In the genomic region with DNA sequence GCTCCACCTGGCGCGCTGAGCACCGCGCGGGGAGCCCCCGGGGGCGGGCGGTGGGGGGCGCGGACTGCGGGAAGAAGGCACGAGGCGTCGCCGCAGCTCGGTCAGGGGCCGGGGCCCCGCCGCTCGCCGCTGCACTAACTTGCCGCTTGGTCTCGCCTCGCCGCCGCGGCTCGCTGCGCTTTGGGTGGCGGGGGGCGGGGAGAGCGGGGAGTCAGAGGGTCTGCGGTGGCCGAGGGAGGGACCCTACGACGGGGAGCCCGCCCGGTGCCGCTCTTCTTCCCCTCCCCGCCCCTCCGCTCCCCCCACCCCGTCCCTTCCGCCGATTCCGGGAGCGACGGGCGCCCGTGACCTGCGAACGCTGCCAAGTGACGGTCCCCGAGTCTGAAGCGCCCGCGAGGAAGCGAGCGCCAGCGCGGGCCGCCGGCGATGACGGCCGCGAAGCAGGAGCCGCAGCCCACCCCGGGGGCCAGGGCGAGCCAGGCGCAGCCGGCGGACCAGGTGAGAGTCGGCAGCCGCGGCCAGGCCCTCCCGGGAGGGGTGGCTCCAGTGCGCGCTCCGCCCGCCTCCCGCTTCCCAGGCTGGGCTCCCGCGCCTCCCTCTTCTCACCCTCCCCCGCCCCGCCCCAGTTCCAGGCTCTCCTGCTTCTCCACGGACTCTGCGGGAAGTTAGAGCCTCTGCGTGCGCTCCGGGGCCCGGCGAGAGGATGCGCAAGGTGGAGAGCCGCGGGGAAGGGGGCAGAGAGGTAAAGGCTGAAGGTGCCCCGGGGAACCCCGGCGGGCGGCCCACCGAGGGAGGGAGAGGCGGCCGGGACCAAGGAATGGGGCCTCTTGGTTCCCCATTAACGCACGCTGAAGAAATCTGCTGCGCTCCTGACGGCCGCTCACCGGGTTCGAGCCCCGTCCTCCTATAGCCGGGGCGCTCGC, we compare ENCODE assay signal across 11 cellular contexts.
DNase-seq lines count a peak whose midpoint lies in the region; ATAC-seq and TF ChIP-seq lines count a peak whose summit lies in the region.
"Had no signal": no experiment of that assay in that cellular context is flagged by ENCODE, and none has a peak within 500 bp of the region (broad histone marks: within the 10 kb centered on the region; RNA-seq: fewer than 3 reads in every experiment).

No MANE protein-coding gene starts in this region.

- peak overlapping the region; percentile 87 for H3K4me2 ChIP-seq in neural progenitor cell
- H3K4me2 ChIP-seq: PC-9 had no signal

- no peak for TF ChIP-seq CTCF in esophagus muscularis mucosa (IDR thresholded peaks at IDR 0.05)
- no peak for TF ChIP-seq CTCF in neural progenitor cell (IDR thresholded peaks at IDR 0.05)
- no peak for TF ChIP-seq CTCF in GM10248 (IDR thresholded peaks at IDR 0.05; ENCODE audit: control extremely low read depth, extremely low read depth, low read depth, missing control alignments)

- CTCF ChIA-PET in GM10248 (lab: Yijun Ruan, JAX): no interaction called here

- no peaks in the 10 kb centered on the region for H3K36me3 Mint-ChIP-seq in neural progenitor cell

- peaks cover 0 to 14% (median 13%) of the 10 kb centered on the region in 4 donors for H3K4me1 ChIP-seq in esophagus muscularis mucosa
- H3K4me1 ChIP-seq in neural progenitor cell: peaks cover 6% of the 10 kb centered on the region

- no peak for TF ChIP-seq EP300 in esophagus muscularis mucosa (IDR thresholded peaks at IDR 0.05)

- intact Hi-C loops in esophagus muscularis mucosa (cut with DNase I): no loop called here

- H3K4me3 ChIP-seq in esophagus muscularis mucosa (peak overlapping the region; percentile 37 to 48 (median 42)), neural progenitor cell (peak overlapping the region; percentile 67)
- H3K4me3 ChIP-seq: PC-9 had no signal

- H3K36me3 ChIP-seq in esophagus muscularis mucosa (no peaks in the 10 kb centered on the region), neural progenitor cell (no peaks in the 10 kb centered on the region)

- no peak overlapping the region for H3K27ac Mint-ChIP-seq in neural progenitor cell

- no peaks in the 10 kb centered on the region for H3K79me2 ChIP-seq in neural progenitor cell (ENCODE audit: low read depth)

- no peak overlapping the region for H3K27ac ChIP-seq in esophagus muscularis mucosa (replicated peaks in 1 of 4)
- no peak overlapping the region for H3K27ac ChIP-seq in neural progenitor cell
- H3K27ac ChIP-seq: HL-60, PC-9 had no signal

- DNase-seq in DMS 273 (lab: John Stamatoyannopoulos, UW; ENCODE audit: unreplicated experiment) (peak; percentile 91), NCI-H1694 treated with DMSO at 0.1 percent for 48 hours (lab: John Stamatoyannopoulos, UW) (peak; percentile 48), esophagus muscularis mucosa (ENCODE audit: extremely low spot score) (no peak), neural progenitor cell (ENCODE audit: low spot score) (peak; percentile 68), hepatic stellate cell (ENCODE audit: low spot score) (no peak), GM10248 (ENCODE audit: extremely low spot score) (no peak)
- DNase-seq in stimulated activated CD4-positive, alpha-beta T cell treated with anti-CD3 and anti-CD28 coated beads, Interleukin-4, amount 100 ng/mL, for 4 hours: no peak
- DNase-seq: cortex of kidney, PC-9 had no signal

- H2AFZ ChIP-seq in neural progenitor cell (replicated peaks): peak overlapping the region; percentile 94
- H2AFZ ChIP-seq: PC-9 had no signal

- POLR2A ChIA-PET in GM10248 (lab: Yijun Ruan, JAX): no interaction called here

- H3K4me3 Mint-ChIP-seq in neural progenitor cell: peak overlapping the region; percentile 93

- H3K9me3 ChIP-seq in esophagus muscularis mucosa (no peaks in the 10 kb centered on the region), neural progenitor cell (ENCODE audit: low read depth) (no peaks in the 10 kb centered on the region)

- peaks cover 25% of the 10 kb centered on the region for H3K27me3 Mint-ChIP-seq in neural progenitor cell (ENCODE audit: insufficient read depth, low read depth)

- TF ChIP-seq POLR2A in esophagus muscularis mucosa (IDR thresholded peaks at IDR 0.05; ENCODE audit: low read depth): no peak

- peaks cover 15% of the 10 kb centered on the region for H3F3A ChIP-seq in neural progenitor cell (ENCODE audit: low read depth)

- H3K27me3 ChIP-seq in esophagus muscularis mucosa: peaks cover 0 to 40% (median 19%) of the 10 kb centered on the region in 4 donors
- H3K27me3 ChIP-seq in neural progenitor cell: peaks cover 56% of the 10 kb centered on the region

- peaks cover 21% of the 10 kb centered on the region for H4K20me1 ChIP-seq in neural progenitor cell (ENCODE audit: low read depth)

- no peak for ATAC-seq in GM18519 (IDR thresholded peaks at IDR 0.05; ENCODE audit: low FRiP score, unreplicated experiment)

- H3K4me1 Mint-ChIP-seq in neural progenitor cell: peaks cover 19% of the 10 kb centered on the region

- under 1% methylated on average over 44 of the region's 113 CpGs for WGBS in esophagus muscularis mucosa

- no peak overlapping the region for H3K9ac ChIP-seq in neural progenitor cell

- no peaks in the 10 kb centered on the region for H3K9me3 Mint-ChIP-seq in neural progenitor cell

Comparison
In these comparisons a context has a peak if more than half of its experiments do, and no peak if none do; other contexts are left out.
1. DNase-seq: peak in DMS 273 (single experiment), NCI-H1694 treated with DMSO at 0.1 percent for 48 hours (single experiment) and neural progenitor cell (single experiment); none in esophagus muscularis mucosa (single experiment), hepatic stellate cell (single experiment), stimulated activated CD4-positive, alpha-beta T cell treated with anti-CD3 and anti-CD28 coated beads, Interleukin-4, amount 100 ng/mL, for 4 hours (0 of 2) and GM10248 (single experiment).